In the genomic region with DNA sequence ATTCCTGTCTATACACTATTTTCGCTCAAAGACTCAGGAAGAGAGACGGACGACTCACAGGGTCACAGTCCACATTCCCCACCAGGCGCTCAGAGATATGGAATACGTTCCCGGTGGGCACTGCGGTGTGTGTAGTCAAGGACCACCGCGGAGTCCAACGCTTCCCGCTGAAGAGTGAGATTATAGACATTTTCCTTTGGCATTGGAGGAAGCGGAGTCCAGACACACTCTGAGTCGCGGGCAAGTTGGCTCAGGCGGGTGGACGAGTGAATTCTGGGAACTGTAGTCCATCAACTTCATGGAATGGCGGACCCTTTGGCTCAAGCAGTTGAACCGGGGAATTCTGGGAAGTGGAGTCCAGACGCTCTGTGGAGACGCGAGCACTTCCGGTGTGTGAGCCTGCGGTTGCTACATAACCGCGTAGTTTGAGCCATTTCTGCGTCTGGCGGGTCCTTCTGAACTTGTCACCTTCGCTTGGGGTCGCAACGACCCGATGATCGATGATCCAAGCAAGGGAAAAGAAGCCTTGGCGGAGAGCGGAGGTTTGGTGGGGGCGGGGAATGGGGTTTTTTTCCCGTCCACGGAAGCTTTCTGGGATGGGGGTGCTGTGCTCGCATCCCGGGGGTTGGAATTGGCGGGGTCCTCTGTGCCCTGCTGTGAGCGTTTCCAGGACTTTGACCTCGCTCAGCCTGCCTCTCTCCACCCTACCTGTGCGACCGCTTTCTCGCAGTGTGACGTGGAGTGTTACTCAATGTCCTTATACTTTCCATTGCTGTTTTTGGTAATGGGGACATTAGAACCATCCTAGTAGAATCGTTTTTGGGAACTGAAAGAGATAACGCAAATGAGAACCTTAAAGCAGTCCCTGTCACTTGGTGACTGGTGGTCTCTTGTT, we compare ENCODE assay signal across 8 cellular contexts. TPM values are rescaled to one million over a fixed set of nuclear protein-coding genes. Genes with fewer than 3 reads are reported as not detected.
A peak's percentile ranks its signal among the peaks of the same experiment; 100 is the strongest.
DNase-seq lines count a peak whose midpoint lies in the region; ATAC-seq and TF ChIP-seq lines count a peak whose summit lies in the region.

A gene (plus strand): TSS at position 392 of the 895 bp plus-strand sequence. CDS start 4,122 bp downstream, outside the sequence.

- peaks cover 36% of the 10 kb centered on the region for H3K9me3 Mint-ChIP-seq in nephron

- H3K27me3 Mint-ChIP-seq in nephron (ENCODE audit: low read depth) = no peaks in the 10 kb centered on the region

- peaks cover 34% of the 10 kb centered on the region for H3K36me3 Mint-ChIP-seq in nephron (ENCODE audit: low read depth)

- peak within 1 kb of the TSS; percentile 77 for H3K4me3 ChIP-seq in fibroblast of the aortic adventitia (ENCODE audit: low read depth, low read length)

- peak within 1 kb of the TSS; percentile 78 to 92 (median 91) for H3K27ac Mint-ChIP-seq in nephron

- POLR2A ChIA-PET in RWPE1 (lab: Yijun Ruan, JAX; ENCODE audit: low non-redundant PET) = no interaction called here

- CTCF ChIA-PET in RWPE1 (lab: Yijun Ruan, JAX) = interaction anchor here (0.6 kb wide), 2 partner anchors 19 to 120 kb away, joined by 3 read pairs; no protein-coding TSS in a partner anchor

- DNase-seq in ELF-1 (ENCODE audit: low read depth, low spot score) (peak; percentile 92), GOT3 (lab: John Stamatoyannopoulos, UW) (peak; percentile 49), LHCN-M2 (ENCODE audit: low read depth) (peak; percentile 93), RWPE1 (ENCODE audit: low spot score) (peak; percentile 92), fibroblast of the aortic adventitia (ENCODE audit: low read depth) (peak; percentile 95)
- peak; percentile 74 for DNase-seq in activated effector memory CD4-positive, alpha-beta T cell treated with Interleukin-2 at 50 U/mL for 16 hours
- DNase-seq in stimulated activated naive CD8-positive, alpha-beta T cell treated with anti-CD3 and anti-CD28 coated beads, Interleukin-15, Interleukin-2, amounts not matched to agents 100 U/mL and 50 U/mL, for 24 hours = peak; percentile 81

- peak within 1 kb of the TSS; percentile 98 to 99 (median 99) for H3K4me3 Mint-ChIP-seq in nephron

- H3K4me1 Mint-ChIP-seq in nephron = peaks cover 19% of the 10 kb centered on the region

- H3K27ac ChIP-seq in RWPE1 = peak within 1 kb of the TSS; percentile 69

- TF ChIP-seq CTCF in RWPE1 (conservative IDR thresholded peaks at IDR 0.05; ENCODE audit: low read depth) = no peak
- TF ChIP-seq CTCF in fibroblast of the aortic adventitia (IDR thresholded peaks at IDR 0.05; ENCODE audit: insufficient read depth, low read length) = no peak
- TF ChIP-seq CTCF in nephron (IDR thresholded peaks at IDR 0.05; ENCODE audit: unreplicated experiment in 3 of 3) = no peak

- ATAC-seq in stimulated activated naive CD8-positive, alpha-beta T cell treated with anti-CD3 and anti-CD28 coated beads, Interleukin-15, Interleukin-2, amounts not matched to agents 100 U/mL and 50 U/mL, for 24 hours = peak; percentile 96

RNA-seq across cellular contexts. Expression of the gene that starts here (rescaled TPM):
- total RNA-seq in LHCN-M2 (2014; rRNA removed) (2.7 and 4.7 TPM in 2 replicates), fibroblast of the aortic adventitia (ENCODE audit: low replicate concordance) (5.2 and 6.1 TPM in 2 replicates)
- polyA plus RNA-seq in LHCN-M2 (2012) = 1.1 TPM

Comparison
In these comparisons a context has a peak if more than half of its experiments do, and no peak if none do; other contexts are left out.
1. Peak in every context shown above with its lines: DNase-seq, ATAC-seq, H3K4me3 ChIP-seq and H3K27ac ChIP-seq.